Comparison of ENCODE assay signal across 20 cellular contexts in the genomic region with DNA sequence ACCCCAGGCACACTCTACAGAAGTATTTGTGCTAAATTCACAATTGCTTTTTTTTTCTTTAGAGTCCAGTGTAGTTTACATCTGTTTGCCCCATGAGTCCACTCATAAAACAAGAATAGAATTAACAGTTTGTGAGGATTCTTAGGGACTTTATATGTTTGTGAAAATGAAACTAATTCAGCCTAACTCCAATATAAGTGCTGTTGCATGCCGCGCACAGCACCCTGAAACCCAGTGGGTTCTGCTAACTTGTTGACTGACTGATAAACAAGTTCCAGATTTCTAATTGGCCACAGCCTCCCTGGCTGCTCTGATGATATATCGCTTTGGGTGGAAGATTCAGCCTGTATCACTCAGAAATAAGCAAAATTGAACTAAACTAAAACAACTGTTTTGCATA.
DNase-seq lines count a peak whose midpoint lies in the region; ATAC-seq, FAIRE-seq and TF ChIP-seq lines count a peak whose summit lies in the region.
"Had no signal": no experiment of that assay in that cellular context is flagged by ENCODE, and none has a peak within 500 bp of the region (broad histone marks: within the 10 kb centered on the region; RNA-seq: fewer than 3 reads in every experiment).

No MANE protein-coding gene starts in this region.

- DNase-seq in GM12878 (ENCODE audit: low read depth, low spot score): no peak
- DNase-seq in Right ventricle myocardium inferior (ENCODE audit: missing footprints): no peak
- DNase-seq in D341Med (ENCODE audit: low spot score): no peak
- DNase-seq: 8988T; ACHN; AML-193; BE2C; CD4-positive, alpha-beta T cell; CD8-positive, alpha-beta memory T cell; DMS53; DMS79 treated with DMSO at 0.1 percent for 48 hours; H9; HFFc6 had no signal

- ATAC-seq in GM18867 (IDR thresholded peaks at IDR 0.05; ENCODE audit: unreplicated experiment) (peak; percentile 49), HG02759 (IDR thresholded peaks at IDR 0.05; ENCODE audit: unreplicated experiment) (peak; percentile 43), GM12878 (peak; percentile 43), Right ventricle myocardium inferior (no peak), HG03025 (IDR thresholded peaks at IDR 0.05; ENCODE audit: low FRiP score, unreplicated experiment) (no peak)
- ATAC-seq: A549, GM23338 had no signal

- intact Hi-C loops in GM12878 (cut with micrococcal nuclease; ENCODE audit: unreplicated experiment) (no loop called here), Right ventricle myocardium inferior (cut with DNase I) (no loop called here)

- POLR2A ChIA-PET in GM12878 (lab: Charles Lee): no interaction called here

- no peak for TF ChIP-seq EP300 in GM12878 (IDR thresholded peaks at IDR 0.05; ENCODE audit: borderline replicate concordance in 1 of 2, control insufficient read depth in 1 of 2, low read depth in 2 of 2, low read length in 2 of 2)

- no peak overlapping the region for H3K27ac ChIP-seq in GM12878 (ENCODE audit: control insufficient read depth, insufficient read depth)
- H3K27ac ChIP-seq: A549; BLaER1 treated with 17β-estradiol and CSF1 and Interleukin-3, amounts not matched to agents 10 nM and 100 nM had no signal

- H3K4me2 ChIP-seq in GM12878 (ENCODE audit: control insufficient read depth, insufficient read depth): no peak overlapping the region
- H3K4me2 ChIP-seq: A549; BLaER1 treated with 17β-estradiol and CSF1 and Interleukin-3, amounts not matched to agents 10 nM and 100 nM; GM23338 had no signal

- in situ Hi-C loops in GM12878 (cut with MboI): no loop called here

- H3K79me2 ChIP-seq in GM12878 (ENCODE audit: control insufficient read depth, insufficient read depth, low read length): no peaks in the 10 kb centered on the region

- H3K9ac ChIP-seq in GM12878 (ENCODE audit: control insufficient read depth, insufficient read depth, low read length): no peak overlapping the region
- H3K9ac ChIP-seq: BLaER1 treated with 17β-estradiol and CSF1 and Interleukin-3, amounts not matched to agents 10 nM and 100 nM had no signal

- SMC1A ChIA-PET in GM12878 (lab: Charles Lee; ENCODE audit: uncharacterized antibody, unreplicated experiment): no interaction called here

- CTCF ChIA-PET in GM12878 (lab: Yijun Ruan, JAX): no interaction called here

- RAD21 ChIA-PET in GM12878 (lab: Charles Lee; ENCODE audit: unreplicated experiment): no interaction called here

- no peak overlapping the region for H2AFZ ChIP-seq in GM12878 (ENCODE audit: control insufficient read depth, low read depth, low read length)
- H2AFZ ChIP-seq: GM23338 had no signal

- H3K4me3 ChIP-seq in GM12878: no peak overlapping the region
- H3K4me3 ChIP-seq: A549; BLaER1 treated with 17β-estradiol and CSF1 and Interleukin-3, amounts not matched to agents 10 nM and 100 nM; GM23338 had no signal

- H4K20me1 ChIP-seq in GM12878 (ENCODE audit: control insufficient read depth, insufficient read depth): no peaks in the 10 kb centered on the region
- H4K20me1 ChIP-seq: BLaER1 treated with 17β-estradiol and CSF1 and Interleukin-3, amounts not matched to agents 10 nM and 100 nM had no signal

- H3K27me3 ChIP-seq in GM12878 (replicated peaks in 1 of 2; ENCODE audit: control insufficient read depth in 2 of 2, insufficient read depth in 2 of 2, low read length in 1 of 2): no peaks in the 10 kb centered on the region
- H3K27me3 ChIP-seq: BE2C; BLaER1 treated with 17β-estradiol and CSF1 and Interleukin-3, amounts not matched to agents 10 nM and 100 nM had no signal

- no peak for TF ChIP-seq RAD21 in GM12878 (IDR thresholded peaks at IDR 0.05; ENCODE audit: insufficient read depth, low read depth, low read length)

- no peak for FAIRE-seq in GM12878 (lab: Jason Lieb, UNC)
- FAIRE-seq: A549, G401.6 had no signal

- TF ChIP-seq CTCF in GM12878 (IDR thresholded peaks at IDR 0.05 in 2 of 3, conservative IDR thresholded peaks at IDR 0.05 in 1 of 3; ENCODE audit: control insufficient read depth in 2 of 3, extremely low read depth in 1 of 3, insufficient read depth in 1 of 3, low read depth in 3 of 3, low read length in 3 of 3): no peak

- no peaks in the 10 kb centered on the region for H3K4me1 ChIP-seq in GM12878 (ENCODE audit: control insufficient read depth, insufficient read depth, low read length)
- H3K4me1 ChIP-seq: A549 had no signal

- H3K36me3 ChIP-seq in GM12878 (ENCODE audit: control insufficient read depth in 2 of 2, insufficient read depth in 2 of 2, low read length in 1 of 2): no peaks in the 10 kb centered on the region
- H3K36me3 ChIP-seq: BE2C; BLaER1 treated with 17β-estradiol and CSF1 and Interleukin-3, amounts not matched to agents 10 nM and 100 nM had no signal

- 49% methylated on average over 3 of the region's 3 CpGs for WGBS in GM12878 (ENCODE audit: insufficient coverage, insufficient replicate concordance, low lambda C conversion rate, missing lambda C conversion rate)

- no peaks in the 10 kb centered on the region for H3K9me3 ChIP-seq in GM12878 (replicated peaks; ENCODE audit: control insufficient read depth, insufficient read depth, low read length)
- H3K9me3 ChIP-seq: A549; BE2C; BLaER1 treated with 17β-estradiol and CSF1 and Interleukin-3, amounts not matched to agents 10 nM and 100 nM had no signal

- TF ChIP-seq POLR2A in GM12878 (IDR thresholded peaks at IDR 0.05; ENCODE audit: low read depth, low read length): no peak

- no TSS peak for BruUV-seq in GM12878 (replicated peaks; lab: Mats Ljungman, UMichigan)

TF ChIP-seq in GM12878, 131 proteins besides CTCF, POLR2A, EP300 and RAD21:
- no peak for TF ChIP-seq CBFB (IDR thresholded peaks at IDR 0.05; ENCODE audit: low read depth)
- TF ChIP-seq ZBED1 (IDR thresholded peaks at IDR 0.05; ENCODE audit: borderline replicate concordance): no peak
- TF ChIP-seq SREBF1 (IDR thresholded peaks at IDR 0.05; ENCODE audit: low read length): no peak
- no peak for TF ChIP-seq FOS (IDR thresholded peaks at IDR 0.05; ENCODE audit: borderline replicate concordance, extremely low read depth, insufficient read length)

Comparison
In these comparisons a context has a peak if more than half of its experiments do, and no peak if none do; other contexts are left out.
1. ATAC-seq: peak in GM18867 (single experiment), HG02759 (single experiment) and GM12878 (single experiment); none in Right ventricle myocardium inferior (single experiment) and HG03025 (single experiment).